In genomic region chr7:143345428-143345900, GRCh38 we compare ENCODE assay signal across 8 cellular contexts. TPM values are rescaled to one million over a fixed set of nuclear protein-coding genes. Genes with fewer than 3 reads are reported as not detected.
DNase-seq lines count a peak whose midpoint lies in the region; ATAC-seq and TF ChIP-seq lines count a peak whose summit lies in the region.

No MANE protein-coding gene starts in this region.

- H3K36me3 ChIP-seq in CD8-positive, alpha-beta T cell (ENCODE audit: insufficient read depth, low read length), result no peaks in the 10 kb centered on the region
- H3K36me3 ChIP-seq in cardiac muscle cell, result no peaks in the 10 kb centered on the region
- H3K36me3 ChIP-seq in sigmoid colon, result no peaks in the 10 kb centered on the region
- H3K36me3 ChIP-seq in SJCRH30, result no peaks in the 10 kb centered on the region

- no peak for TF ChIP-seq EP300 in sigmoid colon (IDR thresholded peaks at IDR 0.05)

- no peak overlapping the region for H3K27ac Mint-ChIP-seq in CD8-positive, alpha-beta T cell

- TF ChIP-seq POLR2A in sigmoid colon (IDR thresholded peaks at IDR 0.05), result no peak

- no peaks in the 10 kb centered on the region for H3K9me3 Mint-ChIP-seq in CD8-positive, alpha-beta T cell

- ATAC-seq in CD8-positive, alpha-beta T cell, result peak; percentile 99
- ATAC-seq in GM21717 (IDR thresholded peaks at IDR 0.05; ENCODE audit: unreplicated experiment), result peak; percentile 56

- H3K27ac ChIP-seq in CD8-positive, alpha-beta T cell (ENCODE audit: low read depth, low read length), result no peak overlapping the region
- H3K27ac ChIP-seq in cardiac muscle cell (no peak overlapping the region), sigmoid colon (no peak overlapping the region), SJCRH30 (no peak overlapping the region)

- peak; percentile 33 to 79 (median 64) for DNase-seq in CD8-positive, alpha-beta T cell
- DNase-seq in NCI-H748 (lab: John Stamatoyannopoulos, UW; ENCODE audit: unreplicated experiment), result peak; percentile 86
- peak; percentile 44 for DNase-seq in activated T-helper 9 cell treated with anti-CD3 and anti-CD28 coated beads, Interleukin-2, amount 50 U/mL, for 16 hours (ENCODE audit: low read depth)
- DNase-seq in cardiac muscle cell (ENCODE audit: low read depth in 1 of 2, low spot score in 1 of 2), result peak; percentile 37 to 72
- no peak for DNase-seq in sigmoid colon
- DNase-seq in SJCRH30, result no peak
- no peak for DNase-seq in midbrain (lab: John Stamatoyannopoulos, UW)

- intact Hi-C loops in CD8-positive, alpha-beta T cell (cut with DNase I, micrococcal nuclease), result loop anchor here (1.0 to 5.0 kb wide), 5 partner anchors 36 to 105 kb away; partner anchors contain the start of gene ZYX (in 1 of the 2)
- intact Hi-C loops in sigmoid colon (cut with DNase I), result no loop called here

- peaks cover 5% of the 10 kb centered on the region for H3K4me1 ChIP-seq in CD8-positive, alpha-beta T cell (ENCODE audit: insufficient read depth, low read length)
- H3K4me1 ChIP-seq in cardiac muscle cell (ENCODE audit: low read depth) (no peaks in the 10 kb centered on the region), sigmoid colon (peaks cover 0 to 5% (median 5%) of the 10 kb centered on the region in 4 donors), SJCRH30 (no peaks in the 10 kb centered on the region)

- 2 to 8% methylated on average over 35 of the region's 35 CpGs for WGBS in sigmoid colon, 2 donors

- peak overlapping the region; percentile 69 for H3K4me3 Mint-ChIP-seq in CD8-positive, alpha-beta T cell

- POLR2A ChIA-PET in CD8-positive, alpha-beta T cell (lab: Charles Lee), result interaction anchor here (0.9 to 1.4 kb wide), 8 partner anchors 9 to 79 kb away, joined by 3 to 5 read pairs (median 3); no protein-coding TSS in a partner anchor

- CTCF ChIA-PET in CD8-positive, alpha-beta T cell (lab: Charles Lee), result interaction anchor here (0.6 to 2.5 kb wide), 28 partner anchors 9 to 124 kb away, joined by 3 to 19 read pairs (median 5); partner anchors contain the start of genes GSTK1 and TAS2R40

- no peaks in the 10 kb centered on the region for H3K36me3 Mint-ChIP-seq in CD8-positive, alpha-beta T cell

- peak; percentile 64 for TF ChIP-seq CTCF in CD8-positive, alpha-beta T cell (IDR thresholded peaks at IDR 0.05)
- TF ChIP-seq CTCF in cardiac muscle cell (IDR thresholded peaks at IDR 0.05; ENCODE audit: low read depth, low read length) (peak; percentile 54), sigmoid colon (IDR thresholded peaks at IDR 0.05) (peak in 2 of 4 experiments; percentile 30 to 37)

- H3K4me3 ChIP-seq in CD8-positive, alpha-beta T cell (ENCODE audit: low read depth, low read length), result peak overlapping the region; percentile 35
- H3K4me3 ChIP-seq in cardiac muscle cell, result no peak overlapping the region
- H3K4me3 ChIP-seq in sigmoid colon, result peak overlapping the region in 3 of 4 donors; percentile 7 to 16 (median 14)
- H3K4me3 ChIP-seq in SJCRH30, result no peak overlapping the region

- H3K27me3 Mint-ChIP-seq in CD8-positive, alpha-beta T cell (ENCODE audit: low read depth), result peaks cover 7% of the 10 kb centered on the region

- H3K4me1 Mint-ChIP-seq in CD8-positive, alpha-beta T cell (ENCODE audit: low read depth), result peaks cover 9% of the 10 kb centered on the region

- H3K9me3 ChIP-seq in CD8-positive, alpha-beta T cell (ENCODE audit: low read length), result no peaks in the 10 kb centered on the region
- H3K9me3 ChIP-seq in cardiac muscle cell (ENCODE audit: low read depth) (no peaks in the 10 kb centered on the region), sigmoid colon (no peaks in the 10 kb centered on the region), SJCRH30 (replicated peaks) (no peaks in the 10 kb centered on the region)

- H3K27me3 ChIP-seq in CD8-positive, alpha-beta T cell (ENCODE audit: insufficient read depth, low read length), result no peaks in the 10 kb centered on the region
- H3K27me3 ChIP-seq in cardiac muscle cell, result peaks cover 26% of the 10 kb centered on the region
- peaks cover 0 to 12% (median 0%) of the 10 kb centered on the region in 3 donors for H3K27me3 ChIP-seq in sigmoid colon
- peaks cover 11% of the 10 kb centered on the region; the same call in 1 of the 2 replicates for H3K27me3 ChIP-seq in SJCRH30

RNA-seq across cellular contexts. Expression of gene FAM131B, which starts 17.0 kb away (rescaled TPM):
- under 1 TPM; 0.30 to 0.36 TPM for total RNA-seq in CD8-positive, alpha-beta T cell
- total RNA-seq in cardiac muscle cell (0.71 and 3.0 TPM in 2 replicates), sigmoid colon (10 to 100 TPM in 1 of 4 donors, 1 to 10 TPM in 3; 6.4 to 15.7 (median 6.8) TPM)
- polyA plus RNA-seq in cardiac muscle cell (0.14 and 0.26 TPM in 2 replicates), sigmoid colon (1 to 10 TPM in 1 of 3 donors, under 1 TPM in 2; under 0.01 to 2.0 (median under 0.01) TPM)
- 0.15 and 0.22 TPM in 2 replicates for total RNA-seq in SJCRH30 (2014; rRNA removed; shearing (Covaris generic))

RNA-seq across cellular contexts. Expression of gene CLCN1, which starts 29.6 kb away (rescaled TPM):
- total RNA-seq in CD8-positive, alpha-beta T cell, result not detected
- 0.11 TPM in 1 of 2 replicates, not detected in the other for total RNA-seq in cardiac muscle cell
- polyA plus RNA-seq in cardiac muscle cell, result 0.09 TPM in 1 of 2 replicates, not detected in the other
- total RNA-seq in sigmoid colon, result under 1 TPM in 1 of 4 donors, not detected in 3; 0.14 TPM
- under 1 TPM in 1 of 3 donors, not detected in 2; 0.15 TPM for polyA plus RNA-seq in sigmoid colon
- total RNA-seq in SJCRH30 (2014; rRNA removed; shearing (Covaris generic)), result not detected in 2 replicates

RNA-seq across cellular contexts. Expression of gene ZYX, which starts 35.7 kb away (rescaled TPM):
- total RNA-seq in CD8-positive, alpha-beta T cell, result 100 to 1,000 TPM; 107 to 111 TPM
- total RNA-seq in cardiac muscle cell (43.6 and 57.2 TPM in 2 replicates), sigmoid colon (100 to 1,000 TPM in 2 of 4 donors, 10 to 100 TPM in 2; 67.3 to 218 (median 120) TPM)
- polyA plus RNA-seq in cardiac muscle cell (98.4 and 101 TPM in 2 replicates), sigmoid colon (10 to 100 TPM; 34.4 to 91.3 (median 46.8) TPM)
- total RNA-seq in SJCRH30 (2014; rRNA removed; shearing (Covaris generic)), result 34.6 and 35.9 TPM in 2 replicates

RNA-seq across cellular contexts. Expression of gene CASP2, which starts 57.3 kb away (rescaled TPM):
- 10 to 100 TPM; 16.0 to 19.1 TPM for total RNA-seq in CD8-positive, alpha-beta T cell
- total RNA-seq in cardiac muscle cell (8.6 and 11.1 TPM in 2 replicates), sigmoid colon (10 to 100 TPM in 1 of 4 donors, 1 to 10 TPM in 3; 7.1 to 14.4 (median 7.8) TPM)
- polyA plus RNA-seq in cardiac muscle cell (6.9 and 8.9 TPM in 2 replicates), sigmoid colon (10 to 100 TPM in 1 of 3 donors, 1 to 10 TPM in 2; 6.0 to 16.2 (median 6.0) TPM)
- 36.6 and 39.1 TPM in 2 replicates for total RNA-seq in SJCRH30 (2014; rRNA removed; shearing (Covaris generic))

Comparison
In these comparisons a context has a peak if more than half of its experiments do, and no peak if none do; other contexts are left out.
1. DNase-seq: peak in CD8-positive, alpha-beta T cell (7 of 7), NCI-H748 (single experiment), activated T-helper 9 cell treated with anti-CD3 and anti-CD28 coated beads, Interleukin-2, amount 50 U/mL, for 16 hours (single experiment) and cardiac muscle cell (2 of 2); none in sigmoid colon (single experiment), SJCRH30 (0 of 2) and midbrain (single experiment).
2. H3K4me3 ChIP-seq: peak in CD8-positive, alpha-beta T cell (single experiment) and sigmoid colon (3 of 4); none in cardiac muscle cell (single experiment) and SJCRH30 (single experiment).